8 cellular contexts compared by ENCODE assay signal in the genomic region with DNA sequence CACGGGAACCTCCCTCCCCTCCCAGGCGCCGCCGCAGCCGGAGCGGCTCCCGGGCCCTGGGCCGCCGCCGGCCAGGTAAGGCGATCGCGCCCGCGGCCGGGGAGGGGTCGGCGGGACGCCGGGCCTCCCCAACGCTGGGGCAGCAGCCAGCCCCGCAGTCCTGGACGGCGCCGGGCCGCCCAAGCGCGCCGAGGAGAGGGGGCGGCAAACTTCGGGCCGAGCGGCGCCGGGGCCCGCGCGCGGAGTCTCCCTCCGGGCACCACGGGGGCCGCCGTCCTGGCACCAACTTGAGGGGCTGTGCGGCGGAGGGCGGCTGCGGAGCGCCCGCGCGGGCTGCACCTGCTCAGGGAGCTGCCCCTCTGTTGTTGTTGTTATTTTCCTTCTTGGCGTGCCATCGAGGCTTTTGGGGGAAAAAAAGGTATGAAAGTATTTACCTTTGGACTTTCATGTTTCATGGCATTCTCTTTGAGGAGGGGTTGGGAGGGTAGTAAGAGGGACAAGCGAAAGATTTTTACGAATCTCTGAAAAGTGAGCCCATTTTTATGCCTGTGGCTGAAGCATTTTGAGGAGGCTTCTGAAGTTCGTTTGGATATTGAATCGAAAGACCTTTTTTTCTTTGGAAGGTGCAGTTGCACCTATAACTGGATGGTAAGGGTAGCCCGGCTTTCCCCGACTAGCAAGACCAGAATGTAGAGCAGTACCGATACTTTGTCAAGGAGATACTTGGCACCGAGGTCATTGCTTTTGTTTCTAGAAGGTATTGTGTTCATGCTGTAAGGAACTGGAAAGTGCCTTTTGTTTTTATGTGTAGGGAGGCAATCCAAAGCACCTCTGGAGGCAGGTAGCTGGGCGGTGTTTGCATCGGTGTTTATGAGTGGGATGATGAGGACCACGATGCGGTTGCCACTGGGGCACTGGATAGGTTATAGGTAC. TPM values are rescaled to one million over a fixed set of nuclear protein-coding genes. Genes with fewer than 3 reads are reported as not detected.
DNase-seq lines count a peak whose midpoint lies in the region; ATAC-seq and TF ChIP-seq lines count a peak whose summit lies in the region.

A gene with protein sequence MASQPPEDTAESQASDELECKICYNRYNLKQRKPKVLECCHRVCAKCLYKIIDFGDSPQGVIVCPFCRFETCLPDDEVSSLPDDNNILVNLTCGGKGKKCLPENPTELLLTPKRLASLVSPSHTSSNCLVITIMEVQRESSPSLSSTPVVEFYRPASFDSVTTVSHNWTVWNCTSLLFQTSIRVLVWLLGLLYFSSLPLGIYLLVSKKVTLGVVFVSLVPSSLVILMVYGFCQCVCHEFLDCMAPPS (plus strand): TSS at position 4 of the 933 bp plus-strand sequence. CDS start 52,168 bp downstream, outside the sequence.

- DNase-seq in activated T-cell treated with anti-CD3 and anti-CD28 coated beads for 48 hours (ENCODE audit: low read depth): peak; percentile 34
- DNase-seq in foreskin fibroblast: no peak
- no peak for DNase-seq in prostate gland (ENCODE audit: low spot score)

- H3K79me2 ChIP-seq in DOHH2 (ENCODE audit: control insufficient read depth, low read length): no peaks in the 10 kb centered on the region

- H3K36me3 ChIP-seq in DOHH2 (ENCODE audit: control insufficient read depth, low read length) (no peaks in the 10 kb centered on the region), prostate gland (no peaks in the 10 kb centered on the region)

- H3K27me3 ChIP-seq in DOHH2 (ENCODE audit: control insufficient read depth, low read length) (peaks cover 63% of the 10 kb centered on the region), prostate gland (replicated peaks; ENCODE audit: insufficient read depth) (peaks cover 4% of the 10 kb centered on the region)

- no peaks in the 10 kb centered on the region for H3F3A ChIP-seq in DOHH2 (ENCODE audit: control insufficient read depth, insufficient read depth)

- TF ChIP-seq CTCF in DOHH2 (IDR thresholded peaks at IDR 0.05; ENCODE audit: low read depth, low read length, poor library complexity, severe bottlenecking) (no peak), foreskin fibroblast (IDR thresholded peaks at IDR 0.05; ENCODE audit: low read depth, low read length) (no peak), prostate gland (IDR thresholded peaks at IDR 0.05) (no peak)

- no peaks in the 10 kb centered on the region for H4K20me1 ChIP-seq in DOHH2 (ENCODE audit: control insufficient read depth, insufficient read depth, low read depth, low read length)

- H3K9me3 ChIP-seq in DOHH2 (ENCODE audit: control insufficient read depth, insufficient read depth, low read length) (no peaks in the 10 kb centered on the region), prostate gland (no peaks in the 10 kb centered on the region)

- no peak for TF ChIP-seq RAD21 in Ishikawa (IDR thresholded peaks at IDR 0.05; ENCODE audit: low read depth)

- H3K9me2 ChIP-seq in DOHH2 (replicated peaks; ENCODE audit: control insufficient read depth, low read length): no peaks in the 10 kb centered on the region

- peak within 1 kb of the TSS; percentile 32 for H3K4me2 ChIP-seq in DOHH2 (ENCODE audit: low read length)

- no peak for ATAC-seq in HG02981 (IDR thresholded peaks at IDR 0.05; ENCODE audit: unreplicated experiment)
- ATAC-seq in GM21825 (IDR thresholded peaks at IDR 0.05; ENCODE audit: unreplicated experiment): no peak
- no peak for ATAC-seq in GM18861 (IDR thresholded peaks at IDR 0.05; ENCODE audit: unreplicated experiment)

- intact Hi-C loops in prostate gland (cut with DNase I): no loop called here

- TF ChIP-seq POLR2A in prostate gland (IDR thresholded peaks at IDR 0.05): no peak

- H3K4me3 ChIP-seq in DOHH2 (ENCODE audit: low read length) (peak within 1 kb of the TSS; percentile 19; the same call in 1 of the 2 replicates), foreskin fibroblast (ENCODE audit: low read depth in 1 of 2, low read length in 2 of 2) (peak within 1 kb of the TSS; percentile 64 to 66), prostate gland (peak within 1 kb of the TSS; percentile 26 to 36)

- H3K27ac ChIP-seq in DOHH2 (ENCODE audit: low read depth, low read length) (no peak within 1 kb of the TSS), prostate gland (no peak within 1 kb of the TSS)

- H3K4me1 ChIP-seq in DOHH2 (ENCODE audit: control insufficient read depth, low read length) (no peaks in the 10 kb centered on the region), prostate gland (replicated peaks) (peaks cover 6% of the 10 kb centered on the region)

- TF ChIP-seq EP300 in Ishikawa (IDR thresholded peaks at IDR 0.05; ENCODE audit: borderline replicate concordance): no peak

- 5% methylated on average over 29 of the region's 65 CpGs for WGBS in prostate gland

TF ChIP-seq in Ishikawa, 13 proteins besides CTCF, POLR2A, EP300 and RAD21:
- TF ChIP-seq TEAD4 (IDR thresholded peaks at IDR 0.05) (no peak), ZBTB7A (IDR thresholded peaks at IDR 0.05; ENCODE audit: low read depth) (peak; percentile 7; the same call in 1 of the 2 replicates), USF1 (IDR thresholded peaks at IDR 0.05) (no peak), TAF1 (IDR thresholded peaks at IDR 0.05; ENCODE audit: low read depth) (no peak)
- TF ChIP-seq, protein P1, sequence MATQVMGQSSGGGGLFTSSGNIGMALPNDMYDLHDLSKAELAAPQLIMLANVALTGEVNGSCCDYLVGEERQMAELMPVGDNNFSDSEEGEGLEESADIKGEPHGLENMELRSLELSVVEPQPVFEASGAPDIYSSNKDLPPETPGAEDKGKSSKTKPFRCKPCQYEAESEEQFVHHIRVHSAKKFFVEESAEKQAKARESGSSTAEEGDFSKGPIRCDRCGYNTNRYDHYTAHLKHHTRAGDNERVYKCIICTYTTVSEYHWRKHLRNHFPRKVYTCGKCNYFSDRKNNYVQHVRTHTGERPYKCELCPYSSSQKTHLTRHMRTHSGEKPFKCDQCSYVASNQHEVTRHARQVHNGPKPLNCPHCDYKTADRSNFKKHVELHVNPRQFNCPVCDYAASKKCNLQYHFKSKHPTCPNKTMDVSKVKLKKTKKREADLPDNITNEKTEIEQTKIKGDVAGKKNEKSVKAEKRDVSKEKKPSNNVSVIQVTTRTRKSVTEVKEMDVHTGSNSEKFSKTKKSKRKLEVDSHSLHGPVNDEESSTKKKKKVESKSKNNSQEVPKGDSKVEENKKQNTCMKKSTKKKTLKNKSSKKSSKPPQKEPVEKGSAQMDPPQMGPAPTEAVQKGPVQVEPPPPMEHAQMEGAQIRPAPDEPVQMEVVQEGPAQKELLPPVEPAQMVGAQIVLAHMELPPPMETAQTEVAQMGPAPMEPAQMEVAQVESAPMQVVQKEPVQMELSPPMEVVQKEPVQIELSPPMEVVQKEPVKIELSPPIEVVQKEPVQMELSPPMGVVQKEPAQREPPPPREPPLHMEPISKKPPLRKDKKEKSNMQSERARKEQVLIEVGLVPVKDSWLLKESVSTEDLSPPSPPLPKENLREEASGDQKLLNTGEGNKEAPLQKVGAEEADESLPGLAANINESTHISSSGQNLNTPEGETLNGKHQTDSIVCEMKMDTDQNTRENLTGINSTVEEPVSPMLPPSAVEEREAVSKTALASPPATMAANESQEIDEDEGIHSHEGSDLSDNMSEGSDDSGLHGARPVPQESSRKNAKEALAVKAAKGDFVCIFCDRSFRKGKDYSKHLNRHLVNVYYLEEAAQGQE (IDR thresholded peaks at IDR 0.05; ENCODE audit: low read depth): no peak
TF ChIP-seq in Ishikawa: peak in this region for 1.

RNA-seq across cellular contexts. Expression of the gene that starts here (rescaled TPM):
- total RNA-seq in prostate gland: 1 to 10 TPM in 1 of 2 donors, not detected in 1; 3.2 TPM
